8 cellular contexts compared by ENCODE assay signal in the genomic region with DNA sequence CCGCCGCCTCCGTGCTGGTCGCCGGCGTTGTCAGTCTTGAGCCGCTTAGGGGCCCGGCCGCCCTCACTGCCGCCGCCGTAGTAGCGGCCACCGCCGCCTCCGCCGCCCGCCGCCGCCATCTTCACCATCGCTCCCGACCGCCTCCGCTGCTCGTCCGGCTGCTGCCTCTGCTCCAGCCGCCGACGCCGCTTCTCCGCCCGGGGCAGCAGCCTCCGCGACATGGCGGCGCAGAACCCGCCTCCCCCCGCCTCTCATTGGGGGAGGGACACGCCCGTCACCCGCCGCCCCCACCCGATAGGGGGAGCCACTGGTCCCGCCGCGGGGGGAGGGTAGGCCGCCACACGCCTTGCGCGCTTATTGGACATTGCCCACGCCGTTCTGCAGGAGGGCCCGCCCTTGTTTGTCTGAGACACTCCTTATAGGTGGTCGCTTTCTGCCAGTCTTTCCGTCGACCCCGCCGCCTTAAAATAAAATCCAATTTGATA. TPM values are rescaled to one million over a fixed set of nuclear protein-coding genes. Genes with fewer than 3 reads are reported as not detected.
DNase-seq lines count a peak whose midpoint lies in the region; ATAC-seq and TF ChIP-seq lines count a peak whose summit lies in the region.

Gene HNRNPL, minus strand, starts transcription at position 241 of the 485 bp plus-strand sequence. Its CDS starts 20 bp downstream, at position 221.

- DNase-seq in A172 (ENCODE audit: low spot score) (no peak), mucosa of descending colon (peak in 2 of 3 donors; percentile 99), stomach (peak; percentile 99), SKM-1 treated with dmso at 0.1 percent for 144 hours (lab: John Stamatoyannopoulos, UW; ENCODE audit: unreplicated experiment) (no peak)
- no peak for DNase-seq in activated CD4-positive, alpha-beta T cell treated with anti-CD3 and anti-CD28 coated beads, Interleukin-2, amount 10 ng/mL, durations not matched to agents 24 days and 14 days

- H3K4me1 Mint-ChIP-seq in activated CD4-positive, alpha-beta T cell treated with anti-CD3 and anti-CD28 coated beads, Interleukin-2, amount 10 ng/mL, durations not matched to agents 24 days and 14 days = peaks cover 39% of the 10 kb centered on the region

- peak; percentile 48 for ATAC-seq in HG03432 (IDR thresholded peaks at IDR 0.05; ENCODE audit: unreplicated experiment)
- ATAC-seq in mucosa of descending colon = peak; percentile 79

- H3K36me3 Mint-ChIP-seq in activated CD4-positive, alpha-beta T cell treated with anti-CD3 and anti-CD28 coated beads, Interleukin-2, amount 10 ng/mL, durations not matched to agents 24 days and 14 days (ENCODE audit: low read depth) = peaks cover 43% of the 10 kb centered on the region

- no peaks in the 10 kb centered on the region for H3K27me3 Mint-ChIP-seq in activated CD4-positive, alpha-beta T cell treated with anti-CD3 and anti-CD28 coated beads, Interleukin-2, amount 10 ng/mL, durations not matched to agents 24 days and 14 days

- no peaks in the 10 kb centered on the region for H3K9me3 ChIP-seq in ectodermal cell (ENCODE audit: control insufficient read depth, low read length)
- H3K9me3 ChIP-seq in mucosa of descending colon = no peaks in the 10 kb centered on the region
- H3K9me3 ChIP-seq in stomach = no peaks in the 10 kb centered on the region

- TF ChIP-seq POLR2A in GM19193 (IDR thresholded peaks at IDR 0.05; ENCODE audit: extremely low read depth, insufficient read depth, insufficient read length) = peak; percentile 88
- peak in 2 of 4 donors; percentile 58 to 76 for TF ChIP-seq POLR2A in stomach (IDR thresholded peaks at IDR 0.05)

- H3K27me3 ChIP-seq in ectodermal cell (ENCODE audit: control insufficient read depth, insufficient read depth, low read length, poor library complexity, severe bottlenecking) (no peaks in the 10 kb centered on the region), stomach (no peaks in the 10 kb centered on the region)

- peak within 1 kb of the TSS; percentile 100 for H3K27ac Mint-ChIP-seq in activated CD4-positive, alpha-beta T cell treated with anti-CD3 and anti-CD28 coated beads, Interleukin-2, amount 10 ng/mL, durations not matched to agents 24 days and 14 days

- no peaks in the 10 kb centered on the region for H3K9me3 Mint-ChIP-seq in activated CD4-positive, alpha-beta T cell treated with anti-CD3 and anti-CD28 coated beads, Interleukin-2, amount 10 ng/mL, durations not matched to agents 24 days and 14 days

- no peak for TF ChIP-seq EP300 in stomach (IDR thresholded peaks at IDR 0.05)

- H3K36me3 ChIP-seq in ectodermal cell (ENCODE audit: control insufficient read depth, insufficient read depth, low read length) (peaks cover 30% of the 10 kb centered on the region), mucosa of descending colon (ENCODE audit: low read depth) (peaks cover 17% of the 10 kb centered on the region), stomach (peaks cover 30 to 36% (median 30%) of the 10 kb centered on the region in 4 donors)

- peak within 1 kb of the TSS; percentile 98 for H3K4me3 Mint-ChIP-seq in activated CD4-positive, alpha-beta T cell treated with anti-CD3 and anti-CD28 coated beads, Interleukin-2, amount 10 ng/mL, durations not matched to agents 24 days and 14 days

- H3K4me3 ChIP-seq in ectodermal cell (ENCODE audit: insufficient read depth, low read depth, low read length) = peak within 1 kb of the TSS; percentile 88
- H3K4me3 ChIP-seq in mucosa of descending colon = peak within 1 kb of the TSS; percentile 90
- H3K4me3 ChIP-seq in stomach = peak within 1 kb of the TSS; percentile 72 to 99 (median 86)

- intact Hi-C loops in activated CD4-positive, alpha-beta T cell treated with anti-CD3 and anti-CD28 coated beads, Interleukin-2, amount 10 ng/mL, durations not matched to agents 24 days and 14 days (cut with micrococcal nuclease) = loop anchor here (1.0 to 2.0 kb wide), 6 partner anchors 18 to 1121 kb away; partner anchors contain the start of genes ACTN4, ECH1, EIF3K and MRPS12
- intact Hi-C loops in mucosa of descending colon (cut with DNase I, micrococcal nuclease) = no loop called here
- intact Hi-C loops in stomach (cut with DNase I; ENCODE audit: low total_unique reads) = no loop called here

- H3K4me1 ChIP-seq in ectodermal cell (ENCODE audit: control insufficient read depth, insufficient read depth, low read length) (peaks cover 12% of the 10 kb centered on the region), mucosa of descending colon (ENCODE audit: low read depth) (peaks cover 27% of the 10 kb centered on the region), stomach (peaks cover 42 to 61% (median 58%) of the 10 kb centered on the region in 4 donors)

- WGBS in ectodermal cell, 2 experiments = 0% methylated on average over 58 of the region's 58 CpGs
- WGBS in stomach, 5 donors = 0 to 1% (median 0%) methylated on average over 18 to 58 of the region's 58 CpGs

- peak within 1 kb of the TSS; percentile 99 for H3K27ac ChIP-seq in ectodermal cell (ENCODE audit: insufficient read depth, low read depth, low read length, poor library complexity, severe bottlenecking)
- H3K27ac ChIP-seq in stomach = peak within 1 kb of the TSS; percentile 98 to 100 (median 100)

- peak; percentile 12 for TF ChIP-seq CTCF in mucosa of descending colon (IDR thresholded peaks at IDR 0.05)
- peak in 5 of 7 experiments; percentile 9 to 64 (median 37) for TF ChIP-seq CTCF in stomach (IDR thresholded peaks at IDR 0.05)

RNA-seq across cellular contexts. Expression of gene HNRNPL, which starts in this region (rescaled TPM):
- 296 and 354 TPM in 2 replicates for total RNA-seq in A172 (2014; rRNA removed; shearing (Covaris generic))
- 686 and 695 TPM in 2 replicates for total RNA-seq in activated CD4-positive, alpha-beta T cell treated with anti-CD3 and anti-CD28 coated beads, Interleukin-2, amount 10 ng/mL, durations not matched to agents 24 days and 14 days
- 894 TPM for polyA plus RNA-seq in ectodermal cell (2013, experiment 1 of 4)
- polyA plus RNA-seq in ectodermal cell (2013, experiment 2 of 4) = 733 TPM
- polyA plus RNA-seq in ectodermal cell (2013, experiment 3 of 4) = 568 TPM
- 599 TPM for polyA plus RNA-seq in ectodermal cell (2013, experiment 4 of 4)
- 100 to 1,000 TPM; 267 to 317 (median 292) TPM for total RNA-seq in mucosa of descending colon
- 100 to 1,000 TPM; 148 to 242 (median 169) TPM for total RNA-seq in stomach
- polyA plus RNA-seq in stomach = 100 to 1,000 TPM; 111 to 151 (median 114) TPM

Comparison
In these comparisons a context has a peak if more than half of its experiments do, and no peak if none do; other contexts are left out.
1. DNase-seq: peak in mucosa of descending colon (2 of 3) and stomach (single experiment); none in A172 (single experiment), activated CD4-positive, alpha-beta T cell treated with anti-CD3 and anti-CD28 coated beads, Interleukin-2, amount 10 ng/mL, durations not matched to agents 24 days and 14 days (single experiment) and SKM-1 treated with dmso at 0.1 percent for 144 hours (single experiment).
2. Peak in every context shown above with its lines, with median percentiles within 50 percentile points of each other: H3K4me3 ChIP-seq.